29 cellular contexts compared by ENCODE assay signal in the genomic region with DNA sequence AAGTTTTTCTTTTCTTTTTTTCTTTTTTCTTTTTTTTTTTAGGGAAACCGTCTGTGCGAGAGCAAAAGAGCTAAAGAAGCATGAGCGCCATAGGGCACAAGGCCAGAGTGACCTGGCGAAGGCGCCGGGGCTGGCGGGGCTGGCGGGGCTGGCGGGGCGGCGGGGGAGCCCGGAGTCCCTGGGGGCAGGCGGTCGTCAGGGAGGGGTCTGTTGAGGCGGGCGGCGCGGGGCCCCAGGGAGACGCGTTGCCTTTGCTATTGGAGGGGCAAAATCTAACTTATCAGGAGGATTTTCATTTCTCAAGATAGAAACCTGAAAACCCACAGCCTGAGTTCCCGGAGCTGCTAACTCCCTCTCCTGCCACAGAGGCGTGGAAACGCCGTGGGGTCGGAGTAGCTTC.
"Had no signal": no experiment of that assay in that cellular context is flagged by ENCODE, and none has a peak within 500 bp of the region (broad histone marks: within the 10 kb centered on the region; RNA-seq: fewer than 3 reads in every experiment).

No MANE protein-coding gene starts in this region.

- H3K4me3 Mint-ChIP-seq: naive B cell; naive thymus-derived CD8-positive, alpha-beta T cell; natural killer cell treated with Interleukin-12 subunit alpha and Interleukin-12 subunit beta and Interleukin-15 and Interleukin-18, amount 100 ng/mL, for 72 hours; nephron progenitor cell; neural crest cell; stimulated activated effector memory CD8-positive, alpha-beta T cell treated with anti-CD3 and anti-CD28 coated beads, Interleukin-12 subunit alpha, Interleukin-12 subunit beta, amount 100 ng/mL, for 72 hours; stimulated activated naive CD8-positive, alpha-beta T cell treated with anti-CD3 and anti-CD28 coated beads, Interleukin-15, Interleukin-2, amounts not matched to agents 100 ng/mL and 50 ng/mL, for 24 hours had no signal

- H3K9me3 ChIP-seq: neutrophil, pancreas, prostate gland, spleen, suprapubic skin, thoracic aorta, thyroid gland, tibial nerve, upper lobe of left lung, vagina had no signal

- H3K4me1 Mint-ChIP-seq: naive B cell; naive thymus-derived CD8-positive, alpha-beta T cell; neural crest cell; stimulated activated effector memory CD8-positive, alpha-beta T cell treated with anti-CD3 and anti-CD28 coated beads, Interleukin-12 subunit alpha, Interleukin-12 subunit beta, amount 100 ng/mL, for 72 hours had no signal

- H3K4me3 ChIP-seq: pancreas, prostate gland, skin epidermis, smooth muscle cell, spleen, suprapubic skin, thoracic aorta, thyroid gland, tibial nerve, upper lobe of left lung, vagina had no signal

- H3K9me3 Mint-ChIP-seq: naive thymus-derived CD8-positive, alpha-beta T cell; natural killer cell treated with Interleukin-12 subunit alpha and Interleukin-12 subunit beta and Interleukin-15 and Interleukin-18, amount 100 ng/mL, for 72 hours; stimulated activated effector memory CD8-positive, alpha-beta T cell treated with anti-CD3 and anti-CD28 coated beads, Interleukin-12 subunit alpha, Interleukin-12 subunit beta, amount 100 ng/mL, for 72 hours; stimulated activated naive CD8-positive, alpha-beta T cell treated with anti-CD3 and anti-CD28 coated beads, Interleukin-15, Interleukin-2, amounts not matched to agents 100 ng/mL and 50 ng/mL, for 24 hours had no signal

- H3K4me1 ChIP-seq: pancreas, prostate gland, suprapubic skin, thyroid gland, upper lobe of left lung, vagina had no signal

- H3K27ac ChIP-seq: neutrophil, pancreas, prostate gland, skin epidermis, spleen, suprapubic skin, thoracic aorta, thyroid gland, tibial nerve, upper lobe of left lung, vagina had no signal

- H3K27me3 Mint-ChIP-seq: stimulated activated naive CD8-positive, alpha-beta T cell treated with anti-CD3 and anti-CD28 coated beads, Interleukin-15, Interleukin-2, amounts not matched to agents 100 ng/mL and 50 ng/mL, for 24 hours had no signal

- H3K27me3 ChIP-seq: neutrophil, pancreas, spleen, suprapubic skin, thyroid gland, tibial nerve, upper lobe of left lung, vagina had no signal

- H3K36me3 ChIP-seq: neutrophil, pancreas, prostate gland, spleen, suprapubic skin, thoracic aorta, thyroid gland, tibial nerve, upper lobe of left lung, vagina had no signal

- H3K27ac Mint-ChIP-seq: naive B cell; naive thymus-derived CD8-positive, alpha-beta T cell; natural killer cell treated with Interleukin-12 subunit alpha and Interleukin-12 subunit beta and Interleukin-15 and Interleukin-18, amount 100 ng/mL, for 72 hours; nephron progenitor cell; stimulated activated effector memory CD8-positive, alpha-beta T cell treated with anti-CD3 and anti-CD28 coated beads, Interleukin-12 subunit alpha, Interleukin-12 subunit beta, amount 100 ng/mL, for 72 hours; stimulated activated naive CD8-positive, alpha-beta T cell treated with anti-CD3 and anti-CD28 coated beads, Interleukin-15, Interleukin-2, amounts not matched to agents 100 ng/mL and 50 ng/mL, for 24 hours had no signal

- ATAC-seq: naive thymus-derived CD8-positive, alpha-beta T cell; natural killer cell treated with Interleukin-12 subunit alpha and Interleukin-12 subunit beta and Interleukin-15 and Interleukin-18, amount 100 ng/mL, for 72 hours; pancreas; right cardiac atrium; sciatic nerve; stimulated activated effector memory CD8-positive, alpha-beta T cell treated with anti-CD3 and anti-CD28 coated beads, Interleukin-12 subunit alpha, Interleukin-12 subunit beta, amount 100 ng/mL, for 72 hours had no signal

- H3K4me2 ChIP-seq: smooth muscle cell had no signal

- DNase-seq: naive B cell; nephron progenitor cell; nucleus accumbens; pancreas; spleen; stimulated activated CD4-positive, alpha-beta T cell treated with anti-CD3 and anti-CD28 coated beads, Interleukin-12 subunit alpha, Interleukin-12 subunit beta, amount 100 ng/mL, for 4 hours; stimulated activated CD4-positive, alpha-beta T cell treated with anti-CD3 and anti-CD28 coated beads, Interleukin-1b, Interleukin-23, amount 100 ng/mL, for 48 hours; stimulated activated CD4-positive, alpha-beta T cell treated with anti-CD3 and anti-CD28 coated beads, Interleukin-2, amount 100 ng/mL, for 48 hours; stimulated activated CD4-positive, alpha-beta T cell treated with anti-CD3 and anti-CD28 coated beads, Interleukin-4, amount 100 ng/mL, for 24 hours; stimulated activated naive CD4-positive, alpha-beta T cell; substantia nigra; thyroid gland; trophoblast cell had no signal
